ENCODE assay signal across 8 cellular contexts in genomic region chr6:41941280-41942044, GRCh38. TPM values are rescaled to one million over a fixed set of nuclear protein-coding genes. Genes with fewer than 3 reads are reported as not detected.
A peak's percentile ranks its signal among the peaks of the same experiment; 100 is the strongest.
DNase-seq lines count a peak whose midpoint lies in the region; ATAC-seq and TF ChIP-seq lines count a peak whose summit lies in the region.

TSS of gene CCND3 (minus strand) at chr6:41941808. CDS start at chr6:41941649, 159 bp downstream.

- no peak for TF ChIP-seq CTCF in kidney epithelial cell (IDR thresholded peaks at IDR 0.05; ENCODE audit: insufficient read depth, low read length, poor library complexity, severe bottlenecking)

- peak; percentile 93 for DNase-seq in AG08396 (ENCODE audit: low spot score)
- peak; percentile 95 for DNase-seq in NCI-H226
- DNase-seq in activated CD4-positive, CD25-positive, alpha-beta regulatory T cell (lab: John Stamatoyannopoulos, UW) = peak; percentile 75 to 80 (median 78)
- DNase-seq in central memory CD4-positive, alpha-beta T cell = peak; percentile 76
- no peak for DNase-seq in kidney epithelial cell (ENCODE audit: low read depth)
- DNase-seq in stimulated activated CD4-positive, alpha-beta T cell treated with anti-CD3 and anti-CD28 coated beads, Interleukin-15, amount 100 ng/mL, for 48 hours (ENCODE audit: low read depth in 2 of 2) = peak; percentile 86 to 92

- ATAC-seq in GM18907 (IDR thresholded peaks at IDR 0.05; ENCODE audit: unreplicated experiment) = peak; percentile 80
- peak; percentile 77 for ATAC-seq in HG03139 (IDR thresholded peaks at IDR 0.05; ENCODE audit: unreplicated experiment)

- H3K27me3 ChIP-seq in kidney epithelial cell (ENCODE audit: control insufficient read depth, insufficient read depth, low read length) = no peaks in the 10 kb centered on the region

- H3K36me3 ChIP-seq in kidney epithelial cell (ENCODE audit: control insufficient read depth, insufficient read depth, low read length) = peaks cover 2% of the 10 kb centered on the region

- H3K4me3 ChIP-seq in kidney epithelial cell (ENCODE audit: low read depth, low read length) = peak within 1 kb of the TSS; percentile 87

RNA-seq across cellular contexts. Expression of gene CCND3, which starts in this region (rescaled TPM):
- 23.9 and 29.2 TPM in 2 replicates for total RNA-seq in kidney epithelial cell
